1 cellular context compared by ENCODE assay signal in genomic region chr2:154375625-154376020, GRCh38.
TF ChIP-seq lines count a peak whose summit lies in the region.

No MANE protein-coding gene starts in this region.

TF ChIP-seq in GM23338, 12 proteins besides CTCF, POLR2A, EP300 and RAD21 (continued from another document):
- TF ChIP-seq ZNF462 (CRISPR knock-in tag; IDR thresholded peaks at IDR 0.05) (no peak), JUNB (IDR thresholded peaks at IDR 0.05; ENCODE audit: unreplicated experiment) (no peak)
TF ChIP-seq in GM23338: peak in this region for 0.
